In the genomic region with DNA sequence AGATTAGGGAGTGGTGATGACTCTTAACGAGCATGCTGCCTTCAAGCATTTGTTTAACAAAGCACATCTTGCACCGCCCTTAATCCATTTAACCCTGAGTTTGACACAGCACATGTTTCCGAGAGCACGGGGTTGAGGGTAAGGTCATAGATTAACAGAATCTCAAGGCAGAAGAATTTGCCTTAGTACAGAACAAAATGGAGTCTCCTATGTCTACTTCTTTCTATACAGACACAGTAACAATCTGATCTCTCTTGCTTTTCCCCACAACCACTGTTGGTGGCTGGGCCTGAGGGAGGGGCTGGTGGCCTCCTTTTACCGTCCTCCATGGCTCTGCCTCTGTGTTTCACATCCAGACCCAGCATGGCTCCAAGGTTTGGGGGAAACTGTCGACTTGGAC, we compare ENCODE assay signal across 8 cellular contexts. TPM values are rescaled to one million over a fixed set of nuclear protein-coding genes. Genes with fewer than 3 reads are reported as not detected.
DNase-seq lines count a peak whose midpoint lies in the region; ATAC-seq, FAIRE-seq and TF ChIP-seq lines count a peak whose summit lies in the region.
"Not testable (repeated sequence)": the region's sequence is repeated elsewhere in the genome, so short reads cannot be mapped to it uniquely, and the experiment has no call there.

No MANE protein-coding gene starts in this region.

- TF ChIP-seq RAD21 in A549 (conservative IDR thresholded peaks at IDR 0.05 in 1 of 2, IDR thresholded peaks at IDR 0.05 in 1 of 2) = not testable (repeated sequence)

- peak overlapping the region; percentile 22; the same call in 1 of the 3 replicates for H3K4me2 ChIP-seq in A549
- H3K4me2 ChIP-seq in Karpas-422 (ENCODE audit: low read depth, low read length, poor library complexity, severe bottlenecking); neuronal stem cell (ENCODE audit: insufficient read depth, low read length, poor library complexity, severe bottlenecking): not testable (repeated sequence)
- H3K4me2 ChIP-seq in PC-9 = peak overlapping the region; percentile 73

- H3K9me3 ChIP-seq in A549; HAP-1; Karpas-422 (ENCODE audit: low read length); PC-9 (ENCODE audit: insufficient read depth, low read depth); lower lobe of right lung; neuronal stem cell (replicated peaks in 1 of 2; ENCODE audit: control insufficient read depth in 2 of 2, insufficient read depth in 1 of 2, low read depth in 1 of 2, low read length in 2 of 2): not testable (repeated sequence)

- H3K27ac ChIP-seq in A549 (peak overlapping the region; percentile 83 to 86; a peak in 5 of 6 replicates), PC-9 (peak overlapping the region; percentile 73), lower lobe of right lung (peak overlapping the region; percentile 15)
- not testable (repeated sequence) for H3K27ac ChIP-seq in Karpas-422 (ENCODE audit: low read length); neuronal stem cell (replicated peaks; ENCODE audit: low read length)

- not testable (repeated sequence) for H3K4me3 ChIP-seq in A549; HAP-1; Karpas-422 (ENCODE audit: low read length); fibroblast of villous mesenchyme (ENCODE audit: low read depth, low read length); lower lobe of right lung; neuronal stem cell (ENCODE audit: low read length in 2 of 2)
- peak overlapping the region; percentile 24; the same call in 1 of the 2 replicates for H3K4me3 ChIP-seq in PC-9

- BruUV-seq in PC-9 (replicated peaks; lab: Mats Ljungman, UMichigan) = TSS peak; percentile 94

- CTCF ChIA-PET in A549 (lab: Yijun Ruan, JAX); PC-9 (lab: Charles Lee): not testable (repeated sequence)

- H2BK15ac ChIP-seq in neuronal stem cell (ENCODE audit: low read length) = peak overlapping the region; percentile 43

- not testable (repeated sequence) for H2AK5ac ChIP-seq in neuronal stem cell (ENCODE audit: low read depth, low read length)

- 36% methylated on average over 6 of the region's 6 CpGs for WGBS in A549 (ENCODE audit: missing lambda C conversion rate)
- WGBS in neuronal stem cell (ENCODE audit: extremely low coverage in 2 of 2, insufficient read length in 2 of 2, insufficient replicate concordance in 1 of 2), 2 donors = no CpG with 5 or more reads among the region's 6 CpGs

- FAIRE-seq in A549 (lab: Jason Lieb, UNC) = not testable (repeated sequence)

- not testable (repeated sequence) for TF ChIP-seq EP300 in A549 (IDR thresholded peaks at IDR 0.05)

- not testable (repeated sequence) for H3K79me2 ChIP-seq in Karpas-422 (ENCODE audit: low read length); PC-9 (ENCODE audit: low read depth)

- H3K4ac ChIP-seq in neuronal stem cell (ENCODE audit: low read length) = not testable (repeated sequence)

- not testable (repeated sequence) for H3K23ac ChIP-seq in neuronal stem cell (ENCODE audit: low read depth, low read length, poor library complexity)

- ATAC-seq in A549 = not testable (repeated sequence)
- ATAC-seq in lower lobe of right lung = peak in 1 of 2 donors; percentile 35

- H2BK120ac ChIP-seq in neuronal stem cell (ENCODE audit: low read depth, low read length) = not testable (repeated sequence)

- not testable (repeated sequence) for H3K14ac ChIP-seq in neuronal stem cell (ENCODE audit: low read length)

- DNase-seq in A549 (ENCODE audit: low read depth in 1 of 2, low spot score in 1 of 2); Karpas-422; lower lobe of right lung; neuronal stem cell (ENCODE audit: low spot score): not testable (repeated sequence)
- DNase-seq in HAP-1 (ENCODE audit: low spot score in 2 of 2) (peak; percentile 64 to 71), PC-9 (peak in 1 of 2 experiments; percentile 15), amniotic epithelial cell (ENCODE audit: low read depth) (peak; percentile 55), fibroblast of villous mesenchyme (ENCODE audit: low read depth) (peak; percentile 40)

- peak overlapping the region; percentile 65; the same call in 1 of the 2 replicates for H2AFZ ChIP-seq in Karpas-422 (ENCODE audit: low read length)
- peak overlapping the region; percentile 49 for H2AFZ ChIP-seq in PC-9
- peak overlapping the region; percentile 18 for H2AFZ ChIP-seq in neuronal stem cell (ENCODE audit: low read length)

- H4K91ac ChIP-seq in neuronal stem cell (ENCODE audit: low read depth, low read length, poor library complexity) = not testable (repeated sequence)

- H4K20me1 ChIP-seq in Karpas-422 (ENCODE audit: insufficient read depth, low read depth, low read length); PC-9 (ENCODE audit: insufficient read depth): not testable (repeated sequence)

- not testable (repeated sequence) for H3K27me3 ChIP-seq in HAP-1 (ENCODE audit: low read depth); Karpas-422 (ENCODE audit: low read length); PC-9 (ENCODE audit: insufficient read depth, low read depth); lower lobe of right lung (ENCODE audit: low read depth); neuronal stem cell (ENCODE audit: control insufficient read depth in 3 of 3, insufficient read depth in 3 of 3, low read depth in 1 of 3, low read length in 3 of 3)

- POLR2A ChIA-PET in A549 (lab: Yijun Ruan, JAX); PC-9 (lab: Charles Lee; ENCODE audit: unreplicated experiment): not testable (repeated sequence)

- not testable (repeated sequence) for H3K36me3 ChIP-seq in HAP-1 (replicated peaks); Karpas-422 (ENCODE audit: insufficient read depth, low read length); PC-9 (ENCODE audit: low read depth); lower lobe of right lung; neuronal stem cell (replicated peaks in 1 of 2; ENCODE audit: control insufficient read depth in 2 of 2, insufficient read depth in 2 of 2, low read length in 2 of 2)

- H3K9me2 ChIP-seq in Karpas-422 (replicated peaks; ENCODE audit: insufficient read depth, low read length); PC-9 (ENCODE audit: insufficient read depth): not testable (repeated sequence)

- peaks cover 19% of the 10 kb centered on the region for H3F3A ChIP-seq in PC-9 (ENCODE audit: insufficient read depth, low read depth)

- not testable (repeated sequence) for H3K18ac ChIP-seq in neuronal stem cell (ENCODE audit: low read length)

- not testable (repeated sequence) for H4K8ac ChIP-seq in neuronal stem cell (ENCODE audit: low read depth, low read length)

- TF ChIP-seq POLR2A in A549 (IDR thresholded peaks at IDR 0.05; ENCODE audit: low read length) = not testable (repeated sequence)

- TF ChIP-seq CTCF in A549 (IDR thresholded peaks at IDR 0.05); PC-9 (conservative IDR thresholded peaks at IDR 0.05); fibroblast of villous mesenchyme (IDR thresholded peaks at IDR 0.05; ENCODE audit: insufficient read depth, low read depth, low read length); lower lobe of right lung (IDR thresholded peaks at IDR 0.05): not testable (repeated sequence)

- H3K4me1 ChIP-seq in A549 = peaks cover 45% of the 10 kb centered on the region
- peaks cover 46% of the 10 kb centered on the region for H3K4me1 ChIP-seq in HAP-1
- H3K4me1 ChIP-seq in Karpas-422 (ENCODE audit: low read length) = peaks cover 16% of the 10 kb centered on the region
- H3K4me1 ChIP-seq in PC-9 (replicated peaks; ENCODE audit: insufficient read depth) = peaks cover 45% of the 10 kb centered on the region
- H3K4me1 ChIP-seq in lower lobe of right lung; neuronal stem cell (ENCODE audit: control insufficient read depth in 2 of 2, insufficient read depth in 1 of 2, low read depth in 1 of 2, low read length in 2 of 2): not testable (repeated sequence)

- not testable (repeated sequence) for H2BK12ac ChIP-seq in neuronal stem cell (ENCODE audit: low read length)

- in situ Hi-C loops in HAP-1 (cut with MboI; ENCODE audit: low sequenced_read_pairs) = not testable (repeated sequence)

- H2BK5ac ChIP-seq in neuronal stem cell (ENCODE audit: low read length) = not testable (repeated sequence)

- H3K9ac ChIP-seq in Karpas-422 (ENCODE audit: low read length); neuronal stem cell (ENCODE audit: low read depth, low read length, poor library complexity): not testable (repeated sequence)

- not testable (repeated sequence) for H3K79me1 ChIP-seq in neuronal stem cell (ENCODE audit: low read depth, low read length)

- intact Hi-C loops in PC-9 (cut with micrococcal nuclease; ENCODE audit: unreplicated experiment); lower lobe of right lung (cut with DNase I): not testable (repeated sequence)

RNA-seq across cellular contexts. Expression of gene ILRUN, which starts 23.6 kb away (rescaled TPM):
- polyA plus RNA-seq in A549 (2011; rRNA removed) (33.7 and 36.1 TPM in 2 replicates), A549 (2017; fragmentation: RNase III; extraction: RNeasy Plus Mini Kit Qiagen cat#74134 plus additional on column Dnase treatment) (24.4 to 28.6 TPM (median 25.4 TPM) in 3 replicates)
- polyA plus RNA-seq in A549 (2012; cell fraction: cytosol; rRNA removed) = 12.4 and 18.4 TPM in 2 replicates
- polyA plus RNA-seq in A549 (2012; cell fraction: nucleus; rRNA removed) = 8.3 and 11.9 TPM in 2 replicates
- polyA minus RNA-seq in A549 (2011; rRNA and poly(A)+ RNA removed) = 42.0 and 45.2 TPM in 2 replicates
- total RNA-seq in Karpas-422 (2014; rRNA removed; shearing (Covaris generic); ENCODE audit: low replicate concordance) = 28.8 and 33.9 TPM in 2 replicates
- total RNA-seq in PC-9 (2021) (57.8 and 68.9 TPM in 2 replicates), fibroblast of villous mesenchyme (42.2 and 58.3 TPM in 2 replicates), lower lobe of right lung (90.3 TPM)
- 35.6 TPM for polyA plus RNA-seq in neuronal stem cell (2013, experiment 1 of 2)
- polyA plus RNA-seq in neuronal stem cell (2013, experiment 2 of 2) = 38.0 TPM

RNA-seq across cellular contexts. Expression of gene SNRPC, which starts 37.1 kb away (rescaled TPM):
- polyA plus RNA-seq in A549 (2011; rRNA removed) (200 and 204 TPM in 2 replicates), A549 (2017; fragmentation: RNase III; extraction: RNeasy Plus Mini Kit Qiagen cat#74134 plus additional on column Dnase treatment) (199 to 218 TPM (median 201 TPM) in 3 replicates)
- 289 and 297 TPM in 2 replicates for polyA plus RNA-seq in A549 (2012; cell fraction: cytosol; rRNA removed)
- polyA plus RNA-seq in A549 (2012; cell fraction: nucleus; rRNA removed) = 233 and 305 TPM in 2 replicates
- polyA minus RNA-seq in A549 (2011; rRNA and poly(A)+ RNA removed) = 30.9 and 47.6 TPM in 2 replicates
- total RNA-seq in Karpas-422 (2014; rRNA removed; shearing (Covaris generic); ENCODE audit: low replicate concordance) = 117 and 119 TPM in 2 replicates
- total RNA-seq in PC-9 (2021) (142 and 162 TPM in 2 replicates), fibroblast of villous mesenchyme (72.5 and 75.7 TPM in 2 replicates), lower lobe of right lung (61.6 TPM)
- polyA plus RNA-seq in neuronal stem cell (2013, experiment 1 of 2) = 205 TPM
- 191 TPM for polyA plus RNA-seq in neuronal stem cell (2013, experiment 2 of 2)
